ENCODE assay signal across 1 cellular context in the genomic region with DNA sequence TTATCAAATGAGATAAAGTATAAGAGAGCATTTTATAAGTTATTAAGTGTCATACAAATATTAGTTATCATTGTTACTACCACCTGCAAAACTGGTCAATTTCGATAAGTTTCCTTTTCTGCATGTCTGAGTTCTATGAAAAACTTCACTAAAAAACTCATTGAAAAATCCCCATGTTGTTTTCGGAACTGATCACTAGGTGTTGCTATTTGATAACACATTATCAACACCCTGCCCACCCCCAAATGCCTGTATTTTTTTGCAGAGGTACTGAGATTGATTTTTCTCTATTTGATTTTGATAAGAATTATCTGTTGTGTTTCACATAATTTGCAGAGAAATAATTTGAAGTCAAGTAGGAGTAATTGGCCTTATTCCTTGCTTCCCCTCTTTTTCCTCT.
TF ChIP-seq lines count a peak whose summit lies in the region.

No MANE protein-coding gene starts in this region.

TF ChIP-seq in HCT116, 20 proteins besides CTCF, POLR2A, EP300 and RAD21 (continued from another document):
- TF ChIP-seq, protein P1, sequence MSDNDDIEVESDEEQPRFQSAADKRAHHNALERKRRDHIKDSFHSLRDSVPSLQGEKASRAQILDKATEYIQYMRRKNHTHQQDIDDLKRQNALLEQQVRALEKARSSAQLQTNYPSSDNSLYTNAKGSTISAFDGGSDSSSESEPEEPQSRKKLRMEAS (IDR thresholded peaks at IDR 0.05) = no peak
- TF ChIP-seq EZH2 (IDR thresholded peaks at IDR 0.05) = no peak
